In genomic region chr14:91362007-91362406, GRCh38 we compare ENCODE assay signal across 1 cellular context.
TF ChIP-seq lines count a peak whose summit lies in the region.

No MANE protein-coding gene starts in this region.

TF ChIP-seq in HEK293, 187 proteins besides CTCF, POLR2A, EP300 and RAD21:
- 0 out of 2 replicates have a peak, but pooled peaks have one; percentile 35 for TF ChIP-seq ZFHX2 (tag by site-specific recombination; conservative IDR thresholded peaks at IDR 0.05)
